Comparison of ENCODE assay signal across 33 cellular contexts in genomic region chr11:124499711-124500110, GRCh38. TPM values are rescaled to one million over a fixed set of nuclear protein-coding genes. Genes with fewer than 3 reads are reported as not detected.
"Had no signal": no experiment of that assay in that cellular context is flagged by ENCODE, and none has a peak within 500 bp of the region (broad histone marks: within the 10 kb centered on the region; RNA-seq: fewer than 3 reads in every experiment).

No MANE protein-coding gene starts in this region.

- H3K4me1 Mint-ChIP-seq: naive B cell had no signal

- H3K36me3 Mint-ChIP-seq: naive B cell; natural killer cell treated with Interleukin-12 subunit alpha and Interleukin-12 subunit beta and Interleukin-15 and Interleukin-18, amount 100 ng/mL, for 72 hours; type B pancreatic cell had no signal

- H3K27ac Mint-ChIP-seq: endodermal cell; naive B cell; natural killer cell treated with Interleukin-12 subunit alpha and Interleukin-12 subunit beta and Interleukin-15 and Interleukin-18, amount 100 ng/mL, for 72 hours; type B pancreatic cell had no signal

- DNase-seq: central memory CD4-positive, alpha-beta T cell; effector CD8-positive, alpha-beta T cell; endodermal cell; foreskin fibroblast; gastrocnemius medialis; heart left ventricle; kidney glomerular epithelial cell; left colon; left ventricle myocardium superior; lower lobe of right lung; naive B cell; ovary; stimulated activated CD4-positive, alpha-beta T cell treated with anti-CD3 and anti-CD28 coated beads, Interleukin-12 subunit alpha, Interleukin-12 subunit beta, amount 100 ng/mL, for 4 hours; stimulated activated CD4-positive, alpha-beta T cell treated with anti-CD3 and anti-CD28 coated beads, Interleukin-1b, Interleukin-23, amount 100 ng/mL, for 48 hours; stimulated activated CD4-positive, alpha-beta T cell treated with anti-CD3 and anti-CD28 coated beads, Interleukin-4, amount 100 ng/mL, for 1 hour; stimulated activated CD8-positive, alpha-beta memory T cell treated with anti-CD3 and anti-CD28 coated beads, Interleukin-4, amount 100 ng/mL, for 48 hours; stimulated activated naive CD4-positive, alpha-beta T cell treated with Interleukin-2 at 50 U/mL for 16 hours; stomach; testis; tibial artery had no signal

- H3K9me3 Mint-ChIP-seq: endodermal cell; natural killer cell treated with Interleukin-12 subunit alpha and Interleukin-12 subunit beta and Interleukin-15 and Interleukin-18, amount 100 ng/mL, for 72 hours; type B pancreatic cell had no signal

- H3K4me3 Mint-ChIP-seq: endodermal cell; naive B cell; natural killer cell treated with Interleukin-12 subunit alpha and Interleukin-12 subunit beta and Interleukin-15 and Interleukin-18, amount 100 ng/mL, for 72 hours; type B pancreatic cell had no signal

- ATAC-seq: esophagus mucosa; gastrocnemius medialis; heart left ventricle; left colon; left ventricle myocardium superior; lower lobe of right lung; natural killer cell treated with Interleukin-12 subunit alpha and Interleukin-12 subunit beta and Interleukin-15 and Interleukin-18, amount 100 ng/mL, for 72 hours; sciatic nerve had no signal

RNA-seq across cellular contexts. Expression of gene OR8B12, which starts 43.7 kb away (rescaled TPM):
- total RNA-seq: cerebellum; endodermal cell; esophagus mucosa; gastrocnemius medialis; glomerular endothelial cell; heart left ventricle; hepatocyte; left colon; left ventricle myocardium superior; lower lobe of right lung; mononuclear cell; natural killer cell treated with Interleukin-12 subunit alpha and Interleukin-12 subunit beta and Interleukin-15 and Interleukin-18, amount 100 ng/mL, for 72 hours; ovary; posterior vena cava; pulmonary artery endothelial cell; sciatic nerve; smooth muscle cell; stomach; subcutaneous adipose tissue; testis; urinary bladder had no signal

RNA-seq across cellular contexts. Expression of gene OR8B8, which starts 54.2 kb away (rescaled TPM):
- total RNA-seq: cerebellum; endodermal cell; esophagus mucosa; gastrocnemius medialis; glomerular endothelial cell; heart left ventricle; hepatocyte; left colon; left ventricle myocardium superior; lower lobe of right lung; mononuclear cell; natural killer cell treated with Interleukin-12 subunit alpha and Interleukin-12 subunit beta and Interleukin-15 and Interleukin-18, amount 100 ng/mL, for 72 hours; ovary; posterior vena cava; pulmonary artery endothelial cell; sciatic nerve; smooth muscle cell; stomach; subcutaneous adipose tissue; testis; urinary bladder had no signal
